In genomic region chr6:24932832-24933231, GRCh38 we compare ENCODE assay signal across 11 cellular contexts. TPM values are rescaled to one million over a fixed set of nuclear protein-coding genes. Genes with fewer than 3 reads are reported as not detected.
DNase-seq lines count a peak whose midpoint lies in the region; ATAC-seq, FAIRE-seq and TF ChIP-seq lines count a peak whose summit lies in the region.
"Had no signal": no experiment of that assay in that cellular context is flagged by ENCODE, and none has a peak within 500 bp of the region (broad histone marks: within the 10 kb centered on the region; RNA-seq: fewer than 3 reads in every experiment).

No MANE protein-coding gene starts in this region.

- H4K20me1 ChIP-seq in keratinocyte (ENCODE audit: control insufficient read depth, extremely low read depth, insufficient read depth, low read length): no peaks in the 10 kb centered on the region

- H3K9me1 ChIP-seq in keratinocyte (ENCODE audit: control insufficient read depth, extremely low read depth, insufficient read depth, low read length): no peaks in the 10 kb centered on the region

- peak overlapping the region; percentile 27 for H3K4me2 ChIP-seq in keratinocyte (ENCODE audit: control insufficient read depth, extremely low read depth, insufficient read depth, low read depth, low read length)

- peaks cover 49 to 65% (median 62%) of the 10 kb centered on the region in 3 donors for H3K4me1 Mint-ChIP-seq in CD8-positive, alpha-beta memory T cell
- peaks cover 15 to 34% (median 28%) of the 10 kb centered on the region in 3 donors for H3K4me1 Mint-ChIP-seq in IgD-negative memory B cell
- H3K4me1 Mint-ChIP-seq in Calu3 (ENCODE audit: low read depth, unreplicated experiment): peaks cover 9% of the 10 kb centered on the region

- H3K36me3 Mint-ChIP-seq in CD8-positive, alpha-beta memory T cell: peaks cover 27 to 81% (median 35%) of the 10 kb centered on the region in 3 donors
- H3K36me3 Mint-ChIP-seq in IgD-negative memory B cell (peaks cover 29% of the 10 kb centered on the region), Calu3 (ENCODE audit: insufficient read depth, unreplicated experiment) (no peaks in the 10 kb centered on the region)

- peak overlapping the region; percentile 1 for H3K27ac ChIP-seq in CD8-positive, alpha-beta memory T cell (ENCODE audit: low read depth, low read length)
- no peak overlapping the region for H3K27ac ChIP-seq in keratinocyte (ENCODE audit: control insufficient read depth, insufficient read depth, low read length)
- H3K27ac ChIP-seq: prostate gland had no signal

- peaks cover 41% of the 10 kb centered on the region for H3K4me1 ChIP-seq in CD8-positive, alpha-beta memory T cell (ENCODE audit: insufficient read depth, low read length)
- peaks cover 11% of the 10 kb centered on the region for H3K4me1 ChIP-seq in keratinocyte (ENCODE audit: control insufficient read depth, extremely low read depth, insufficient read depth, low read length)
- H3K4me1 ChIP-seq: prostate gland had no signal

- peak overlapping the region in 7 of 8 donors; percentile 84 to 97 (median 90) for H3K27ac Mint-ChIP-seq in CD8-positive, alpha-beta memory T cell
- H3K27ac Mint-ChIP-seq in IgD-negative memory B cell: peak overlapping the region; percentile 30 to 98 (median 83)
- no peak overlapping the region for H3K27ac Mint-ChIP-seq in Calu3 (ENCODE audit: unreplicated experiment)

- no peak overlapping the region for H2AFZ ChIP-seq in keratinocyte (ENCODE audit: control insufficient read depth, low read length)

- H3K9ac ChIP-seq in keratinocyte (ENCODE audit: control insufficient read depth, extremely low read depth, insufficient read depth, low read length): no peak overlapping the region

- H3K9me3 ChIP-seq in CD8-positive, alpha-beta memory T cell (ENCODE audit: low read length): no peaks in the 10 kb centered on the region
- H3K9me3 ChIP-seq in keratinocyte (ENCODE audit: control insufficient read depth, low read depth, low read length): no peaks in the 10 kb centered on the region
- H3K9me3 ChIP-seq: prostate gland had no signal

- TF ChIP-seq CTCF in keratinocyte (optimal IDR thresholded peaks at IDR 0.05 in 1 of 3, IDR thresholded peaks at IDR 0.05 in 1 of 3, conservative IDR thresholded peaks at IDR 0.05 in 1 of 3; ENCODE audit: extremely low read depth in 1 of 3, insufficient read depth in 2 of 3, low read length in 3 of 3) (no peak), Calu3 (IDR thresholded peaks at IDR 0.05; ENCODE audit: unreplicated experiment) (no peak)

- ATAC-seq in GM19463 (IDR thresholded peaks at IDR 0.05; ENCODE audit: unreplicated experiment) (peak; percentile 30), HG03439 (IDR thresholded peaks at IDR 0.05; ENCODE audit: unreplicated experiment) (no peak)

- H3K4me3 ChIP-seq in CD8-positive, alpha-beta memory T cell (ENCODE audit: low read length): peak overlapping the region; percentile 72
- peak overlapping the region in 1 of 3 experiments; percentile 3 for H3K4me3 ChIP-seq in keratinocyte (ENCODE audit: control insufficient read depth in 2 of 3, extremely low read depth in 1 of 3, insufficient read depth in 2 of 3, low read depth in 1 of 3, low read length in 3 of 3)
- H3K4me3 ChIP-seq: prostate gland had no signal

- DNase-seq in CD8-positive, alpha-beta memory T cell: no peak
- DNase-seq in keratinocyte (ENCODE audit: low read depth, low spot score) (no peak), Calu3 (no peak), activated gamma-delta T cell (lab: John Stamatoyannopoulos, UW) (no peak), NCI-H1092 (lab: John Stamatoyannopoulos, UW) (no peak)
- DNase-seq: activated effector memory CD4-positive, alpha-beta T cell treated with Interleukin-2 at 50 U/mL for 16 hours; effector CD4-positive, alpha-beta T cell had no signal

- no peaks in the 10 kb centered on the region for H3K79me2 ChIP-seq in keratinocyte (ENCODE audit: control insufficient read depth, insufficient read depth, low read length)

- dilution Hi-C loops in keratinocyte (cut with MboI; ENCODE audit: extremely low pct_ligation_motif_present, low sequenced_read_pairs): no loop called here

- H3K4me3 Mint-ChIP-seq in CD8-positive, alpha-beta memory T cell: peak overlapping the region; percentile 85 to 99 (median 99)
- H3K4me3 Mint-ChIP-seq in IgD-negative memory B cell: peak overlapping the region; percentile 99 to 100 (median 99)
- H3K4me3 Mint-ChIP-seq in Calu3 (ENCODE audit: low read depth, unreplicated experiment): no peak overlapping the region

- CTCF ChIA-PET in CD8-positive, alpha-beta memory T cell (lab: Charles Lee): interaction anchor here (0.9 to 9.4 kb wide), 24 partner anchors 7 to 211 kb away, joined by 3 to 192 read pairs (median 20); no protein-coding TSS in a partner anchor
- CTCF ChIA-PET in Calu3 (lab: Charles Lee): interaction anchor here (0.9 to 1.5 kb wide), 3 partner anchors 16 to 135 kb away, joined by 3 to 4 read pairs (median 3); no protein-coding TSS in a partner anchor

- FAIRE-seq in keratinocyte (lab: Jason Lieb, UNC): peak; percentile 57

- no peaks in the 10 kb centered on the region for H3K27me3 Mint-ChIP-seq in CD8-positive, alpha-beta memory T cell
- H3K27me3 Mint-ChIP-seq in IgD-negative memory B cell (peaks cover 2% of the 10 kb centered on the region), Calu3 (ENCODE audit: unreplicated experiment) (peaks cover 13% of the 10 kb centered on the region)

- peaks cover 17% of the 10 kb centered on the region for H3K36me3 ChIP-seq in CD8-positive, alpha-beta memory T cell (ENCODE audit: insufficient read depth, low read length)
- H3K36me3 ChIP-seq in keratinocyte (ENCODE audit: control insufficient read depth in 2 of 2, extremely low read depth in 1 of 2, insufficient read depth in 2 of 2, low read length in 2 of 2): no peaks in the 10 kb centered on the region
- H3K36me3 ChIP-seq: prostate gland had no signal

- POLR2A ChIA-PET in CD8-positive, alpha-beta memory T cell (lab: Charles Lee): interaction anchor here (1.0 to 8.3 kb wide), 4 partner anchors 18 to 59 kb away, joined by 3 to 117 read pairs (median 53); no protein-coding TSS in a partner anchor

- no peaks in the 10 kb centered on the region for H3K27me3 ChIP-seq in CD8-positive, alpha-beta memory T cell (ENCODE audit: insufficient read depth, low read length, poor library complexity, severe bottlenecking)
- no peaks in the 10 kb centered on the region for H3K27me3 ChIP-seq in keratinocyte (ENCODE audit: control insufficient read depth, extremely low read depth, insufficient read depth, low read length)

- no peaks in the 10 kb centered on the region for H3K9me3 Mint-ChIP-seq in CD8-positive, alpha-beta memory T cell
- H3K9me3 Mint-ChIP-seq in IgD-negative memory B cell: no peaks in the 10 kb centered on the region
- peaks cover 3% of the 10 kb centered on the region for H3K9me3 Mint-ChIP-seq in Calu3 (ENCODE audit: low read depth, unreplicated experiment)

- intact Hi-C loops in Calu3 (cut with micrococcal nuclease; ENCODE audit: unreplicated experiment): loop anchor here (5.0 kb wide), 1 partner anchor 59 kb away; no protein-coding TSS in a partner anchor

- BruUV-seq in Calu3 (replicated peaks; lab: Mats Ljungman, UMichigan): no TSS peak

RNA-seq across cellular contexts. Expression of gene RIPOR2, which starts 2.9 kb away (rescaled TPM):
- total RNA-seq in CD8-positive, alpha-beta memory T cell: 10 to 100 TPM; 54.4 to 58.2 TPM
- 427 TPM for polyA plus RNA-seq in CD8-positive, alpha-beta memory T cell
- polyA plus RNA-seq in IgD-negative memory B cell: 561 TPM
- 0.01 to 0.07 TPM (median 0.01 TPM) in 3 replicates for polyA plus RNA-seq in keratinocyte
- 0.29 TPM for polyA plus RNA-seq in keratinocyte (2011; ENCODE audit: low read depth)
- polyA plus RNA-seq in keratinocyte (2011; cell fraction: cytosol; rRNA removed): 0.01 and 0.02 TPM in 2 replicates
- 0.06 and 0.07 TPM in 2 replicates for polyA plus RNA-seq in keratinocyte (2011; cell fraction: nucleus; rRNA removed)
- 0.10 TPM in 1 of 2 replicates, not detected in the other for polyA plus RNA-seq in keratinocyte (2012; ENCODE audit: low replicate concordance)
- polyA minus RNA-seq in keratinocyte: 0.10 TPM in 1 of 3 replicates, not detected in the others
- not detected for polyA minus RNA-seq in keratinocyte (2011; cell fraction: cytosol; rRNA and poly(A)+ RNA removed)
- not detected in 2 replicates for polyA minus RNA-seq in keratinocyte (2011; cell fraction: nucleus; rRNA and poly(A)+ RNA removed)
- total RNA-seq in Calu3 (2022): 0.47 and 4.7 TPM in 2 replicates

Comparison
In these comparisons a context has a peak if more than half of its experiments do, and no peak if none do; other contexts are left out.
1. RNA of gene RIPOR2, which starts 2.9 kb away (polyA plus RNA-seq): 561 TPM in IgD-negative memory B cell (single experiment) and 427 TPM in CD8-positive, alpha-beta memory T cell (single experiment); 0.01 to 0.29 TPM in keratinocyte; every median in the first group is over 100 times any median in the second.